12 cellular contexts compared by ENCODE assay signal in the genomic region with DNA sequence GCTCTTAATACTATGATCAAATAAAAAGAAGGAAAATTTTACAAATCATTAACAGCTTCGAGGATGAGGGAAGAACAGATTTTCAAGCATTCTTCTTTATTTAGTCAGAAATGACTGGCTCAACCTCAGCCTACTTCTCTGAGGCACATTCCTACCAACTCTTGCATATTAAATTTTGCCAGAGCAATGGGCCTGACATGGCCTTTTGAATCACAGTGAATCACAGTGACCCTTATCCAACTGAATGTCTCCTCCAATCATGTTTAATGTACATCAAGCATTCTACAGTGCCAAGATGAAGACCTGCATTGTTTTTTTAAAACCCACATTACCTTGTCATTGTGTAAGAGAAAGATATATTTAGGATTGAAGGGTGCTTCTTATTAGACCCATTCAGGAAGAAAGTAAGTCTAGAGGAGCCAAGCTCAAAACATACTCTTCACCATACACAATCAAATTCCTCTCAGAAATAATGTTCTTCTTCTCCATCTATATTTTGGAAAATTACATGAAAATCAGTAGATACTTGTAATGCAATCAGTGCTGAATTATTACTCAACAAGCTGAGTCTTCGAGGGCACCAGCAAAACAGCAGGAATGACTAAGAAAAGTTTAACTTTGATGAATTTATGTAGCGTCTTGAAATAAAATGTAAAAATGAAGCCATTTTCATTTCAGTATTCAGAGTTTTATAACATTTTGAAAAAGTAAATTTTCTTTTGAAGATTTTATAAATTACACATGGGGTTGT. TPM values are rescaled to one million over a fixed set of nuclear protein-coding genes. Genes with fewer than 3 reads are reported as not detected.
DNase-seq lines count a peak whose midpoint lies in the region; ATAC-seq and TF ChIP-seq lines count a peak whose summit lies in the region.
"Had no signal": no experiment of that assay in that cellular context is flagged by ENCODE, and none has a peak within 500 bp of the region (broad histone marks: within the 10 kb centered on the region; RNA-seq: fewer than 3 reads in every experiment).

No MANE protein-coding gene starts in this region.

- ATAC-seq in GM19023 (IDR thresholded peaks at IDR 0.05; ENCODE audit: unreplicated experiment) (no peak), heart left ventricle (no peak)

- H3K9ac ChIP-seq in fibroblast of lung (ENCODE audit: insufficient read depth, low read length): no peak overlapping the region

- H3K27ac ChIP-seq in SJSA1: 0 out of 2 replicates have a peak overlapping the region, but pooled peaks have one; percentile 7
- peak overlapping the region; percentile 50 for H3K27ac ChIP-seq in fibroblast of lung (ENCODE audit: insufficient read depth, low read length)
- no peak overlapping the region for H3K27ac ChIP-seq in heart left ventricle

- H3K36me3 ChIP-seq in SJSA1 (no peaks in the 10 kb centered on the region), fibroblast of lung (ENCODE audit: control insufficient read depth, insufficient read depth, low read length) (no peaks in the 10 kb centered on the region), heart left ventricle (peaks cover 0 to 5% (median 0%) of the 10 kb centered on the region in 9 donors)

- no peak overlapping the region for H2AFZ ChIP-seq in fibroblast of lung (ENCODE audit: low read length)

- TF ChIP-seq CTCF in fibroblast of lung (conservative IDR thresholded peaks at IDR 0.05 in 1 of 2, IDR thresholded peaks at IDR 0.05 in 1 of 2; ENCODE audit: low read depth in 1 of 2, low read length in 2 of 2) (no peak), heart left ventricle (IDR thresholded peaks at IDR 0.05) (no peak)

- no peak for TF ChIP-seq POLR2A in heart left ventricle (IDR thresholded peaks at IDR 0.05)

- no peaks in the 10 kb centered on the region for H4K20me1 ChIP-seq in fibroblast of lung (ENCODE audit: control insufficient read depth, extremely low read depth, insufficient read depth, low read length)

- DNase-seq in GM03348 (ENCODE audit: low spot score) (peak; percentile 70), SJSA1 (ENCODE audit: low read depth in 1 of 2, low spot score in 2 of 2) (peak in 1 of 2 experiments; percentile 29), fibroblast of lung (ENCODE audit: low read depth in 2 of 2) (peak; percentile 81 to 95), renal cortical epithelial cell (ENCODE audit: low read depth) (peak; percentile 98), heart left ventricle (no peak), ecto neural progenitor cell (ENCODE audit: low spot score) (no peak)
- no peak for DNase-seq in stimulated activated naive CD4-positive, alpha-beta T cell treated with Interleukin-2 at 50 U/mL for 16 hours (lab: John Stamatoyannopoulos, UW)
- DNase-seq: Calu3; effector memory CD4-positive, alpha-beta T cell; NCI-H446 treated with DMSO at 0.1 percent for 48 hours; SHP77 had no signal

- 90 to 94% (median 93%) methylated on average over 3 of the region's 3 CpGs for WGBS in heart left ventricle, 4 donors

- H3K4me2 ChIP-seq in fibroblast of lung (ENCODE audit: extremely low read depth, insufficient read depth, low read length): no peak overlapping the region

- intact Hi-C loops in heart left ventricle (cut with DNase I): no loop called here

- H3K27me3 ChIP-seq in SJSA1 (replicated peaks) (no peaks in the 10 kb centered on the region), fibroblast of lung (ENCODE audit: control insufficient read depth, insufficient read depth, low read length) (no peaks in the 10 kb centered on the region), heart left ventricle (no peaks in the 10 kb centered on the region)

- no peaks in the 10 kb centered on the region for H3K79me2 ChIP-seq in fibroblast of lung (ENCODE audit: control insufficient read depth, insufficient read depth, low read length)

- H3K4me1 ChIP-seq in SJSA1 (replicated peaks): peaks cover 4% of the 10 kb centered on the region
- peaks cover 4% of the 10 kb centered on the region for H3K4me1 ChIP-seq in fibroblast of lung (ENCODE audit: control insufficient read depth, extremely low read depth, insufficient read depth, low read length)
- H3K4me1 ChIP-seq in heart left ventricle: peaks cover 0 to 6% (median 0%) of the 10 kb centered on the region in 12 donors

- H3K9me3 ChIP-seq in SJSA1 (replicated peaks): 0 out of 2 replicates have a peak, but pooled peaks cover 4% of the 10 kb centered on the region
- no peaks in the 10 kb centered on the region for H3K9me3 ChIP-seq in fibroblast of lung (ENCODE audit: control insufficient read depth, insufficient read depth, low read depth, low read length)
- H3K9me3 ChIP-seq in heart left ventricle: peaks cover 0 to 28% (median 19%) of the 10 kb centered on the region in 12 donors

- H3K4me3 ChIP-seq in SJSA1 (no peak overlapping the region), fibroblast of lung (replicated peaks in 1 of 4; ENCODE audit: control extremely low read depth in 1 of 4, insufficient read depth in 1 of 4, low read depth in 3 of 4, low read length in 4 of 4) (no peak overlapping the region), heart left ventricle (no peak overlapping the region)

RNA-seq across cellular contexts. Expression of a gene that starts 44.1 kb away (rescaled TPM):
- 24.8 and 37.3 TPM in 2 replicates for total RNA-seq in SJSA1 (2014; rRNA removed; shearing (Covaris generic))
- total RNA-seq in fibroblast of lung: 45.5 and 89.8 TPM in 2 replicates
- polyA plus RNA-seq in fibroblast of lung: 65.1 and 100 TPM in 2 replicates
- 42.6 and 58.5 TPM in 2 replicates for polyA plus RNA-seq in fibroblast of lung (2012)
- polyA minus RNA-seq in fibroblast of lung (ENCODE audit: low replicate concordance): 12.7 and 24.2 TPM in 2 replicates
- total RNA-seq in renal cortical epithelial cell: 53.5 and 145 TPM in 2 replicates
- 10 to 100 TPM in 1 of 9 donors, 1 to 10 TPM in 8; 2.0 to 10.5 (median 3.3) TPM for total RNA-seq in heart left ventricle
- 1 to 10 TPM in 1 of 2 donors, under 1 TPM in 1; 0.69 to 2.0 TPM for polyA plus RNA-seq in heart left ventricle

Comparison
In these comparisons a context has a peak if more than half of its experiments do, and no peak if none do; other contexts are left out.
1. DNase-seq: peak in GM03348 (single experiment), fibroblast of lung (2 of 2) and renal cortical epithelial cell (single experiment); none in heart left ventricle (0 of 5), ecto neural progenitor cell (single experiment) and stimulated activated naive CD4-positive, alpha-beta T cell treated with Interleukin-2 at 50 U/mL for 16 hours (single experiment).
2. H3K27ac ChIP-seq: peak in SJSA1 (single experiment) and fibroblast of lung (single experiment); none in heart left ventricle (0 of 12).